In the genomic region with DNA sequence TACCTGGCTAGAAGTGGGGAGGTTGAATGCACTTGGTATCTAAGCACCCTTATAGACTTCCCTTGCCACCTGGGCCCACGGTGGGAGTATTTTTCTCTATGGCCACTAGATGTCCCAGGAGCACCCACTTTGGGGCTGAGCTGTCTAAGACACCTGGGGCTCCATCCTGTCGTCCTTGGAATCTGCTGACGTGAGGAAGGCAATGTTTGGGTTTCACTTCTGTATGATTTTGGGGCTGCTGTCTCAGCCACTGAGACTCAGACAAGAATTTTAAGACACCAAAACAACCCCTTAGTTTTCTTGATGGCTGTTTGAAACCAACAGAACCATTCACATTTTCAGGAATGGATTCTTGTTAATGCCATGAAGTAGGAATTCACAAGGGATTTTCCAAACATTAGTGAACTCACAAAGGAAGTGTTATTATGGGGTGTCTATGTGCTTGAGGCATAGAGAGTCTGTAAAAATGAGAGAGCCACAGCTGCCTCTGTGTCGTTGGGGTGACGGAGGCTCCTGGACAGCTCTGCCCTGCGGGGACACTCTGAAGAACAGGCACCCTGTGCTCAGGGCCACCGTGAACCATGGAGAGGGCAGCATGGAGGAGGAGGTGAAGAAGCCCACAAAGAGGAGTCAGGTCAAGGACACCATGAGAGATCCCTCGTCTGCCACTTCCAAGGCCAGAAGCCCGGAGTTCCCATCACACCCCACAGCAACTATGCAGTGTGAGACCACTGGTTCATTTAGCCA, we compare ENCODE assay signal across 7 cellular contexts.
DNase-seq lines count a peak whose midpoint lies in the region; ATAC-seq, FAIRE-seq and TF ChIP-seq lines count a peak whose summit lies in the region.

No MANE protein-coding gene starts in this region.

- H3K27ac ChIP-seq in brain microvascular endothelial cell (no peak overlapping the region), kidney (ENCODE audit: low read depth in 2 of 2, low read length in 2 of 2) (peak overlapping the region; percentile 54 to 72)

- ATAC-seq in HG02571 (IDR thresholded peaks at IDR 0.05; ENCODE audit: unreplicated experiment): peak; percentile 62

- no peaks in the 10 kb centered on the region for H3K9me3 ChIP-seq in kidney (ENCODE audit: control insufficient read depth in 1 of 2, low read length in 2 of 2)

- no peak for FAIRE-seq in kidney (lab: Jason Lieb, UNC)

- H3K4me3 ChIP-seq in brain microvascular endothelial cell (ENCODE audit: low read depth, low read length) (no peak overlapping the region), kidney (ENCODE audit: low read length in 2 of 2) (peak overlapping the region in 1 of 2 donors; percentile 2)

- TF ChIP-seq CTCF in GM12874 (IDR thresholded peaks at IDR 0.05; ENCODE audit: insufficient read depth, low read depth, low read length): peak; percentile 83
- TF ChIP-seq CTCF in brain microvascular endothelial cell (IDR thresholded peaks at IDR 0.05; ENCODE audit: low read depth, low read length, missing control alignments): peak; percentile 85
- TF ChIP-seq CTCF in kidney (IDR thresholded peaks at IDR 0.05; ENCODE audit: borderline replicate concordance, extremely low read depth, insufficient read depth): peak; percentile 86

- in situ Hi-C loops in brain microvascular endothelial cell (cut with HindIII; ENCODE audit: low pct_ligation_motif_present, low sequenced_read_pairs): no loop called here

- DNase-seq in NCI-H128 (lab: John Stamatoyannopoulos, UW; ENCODE audit: unreplicated experiment) (peak; percentile 76), T-helper 9 cell (peak; percentile 16), brain microvascular endothelial cell (peak; percentile 36), kidney (no peak)
- peak; percentile 35 for DNase-seq in stimulated activated CD4-positive, alpha-beta T cell treated with anti-CD3 and anti-CD28 coated beads, Interleukin-2, amount 100 ng/mL, for 4 hours (ENCODE audit: low read depth)

- H3K4me1 ChIP-seq in kidney (ENCODE audit: control insufficient read depth in 1 of 2, insufficient read depth in 1 of 2, low read depth in 1 of 2, low read length in 2 of 2): peaks cover 16 to 22% of the 10 kb centered on the region in 2 donors

- peak overlapping the region in 1 of 2 donors; percentile 30 for H3K9ac ChIP-seq in kidney (ENCODE audit: low read length in 2 of 2)

- intact Hi-C loops in kidney (cut with DNase I): no loop called here

- H3K27me3 ChIP-seq in brain microvascular endothelial cell (replicated peaks): no peaks in the 10 kb centered on the region

- H3K36me3 ChIP-seq in brain microvascular endothelial cell (replicated peaks) (no peaks in the 10 kb centered on the region), kidney (ENCODE audit: control insufficient read depth in 1 of 2, insufficient read depth in 2 of 2, low read length in 2 of 2) (no peaks in the 10 kb centered on the region)
